Comparison of ENCODE assay signal across 7 cellular contexts in the genomic region with DNA sequence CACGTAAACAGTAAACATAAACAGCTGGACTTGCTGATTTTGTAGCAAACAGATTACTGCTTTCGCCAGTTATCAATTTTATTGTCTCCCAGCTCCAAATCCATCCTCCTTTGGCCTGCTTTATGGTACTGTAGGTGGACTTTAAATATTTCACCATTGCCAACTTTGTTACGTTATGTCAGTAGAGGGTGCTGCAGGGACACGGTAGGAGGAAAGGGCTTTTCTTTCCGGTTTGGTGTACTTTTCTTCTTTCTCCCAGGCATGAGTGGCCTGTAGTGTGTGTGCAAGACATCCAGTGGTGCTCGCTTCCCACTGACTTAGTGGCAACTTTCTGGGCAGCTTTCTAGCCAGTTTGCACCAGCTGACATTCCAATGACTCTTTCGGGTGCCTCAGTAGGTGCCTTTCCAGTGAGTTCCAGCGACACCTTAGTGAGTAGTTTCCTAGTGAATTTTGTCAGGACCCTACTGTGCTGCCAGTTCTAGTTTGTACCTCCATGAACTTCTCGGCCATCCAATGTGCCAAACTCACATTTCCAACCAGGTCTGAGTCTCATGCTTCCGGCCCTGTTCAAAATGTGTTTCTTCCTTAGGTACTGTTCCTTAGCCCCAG.
DNase-seq lines count a peak whose midpoint lies in the region; ATAC-seq and TF ChIP-seq lines count a peak whose summit lies in the region.

No MANE protein-coding gene starts in this region.

- H3K9me3 ChIP-seq in mucosa of descending colon: no peaks in the 10 kb centered on the region

- no peaks in the 10 kb centered on the region for H3K4me1 ChIP-seq in mucosa of descending colon (ENCODE audit: low read depth)

- TF ChIP-seq CTCF in GM13977 (IDR thresholded peaks at IDR 0.05; ENCODE audit: extremely low read depth, insufficient read depth, missing control alignments) (peak; percentile 64), mucosa of descending colon (IDR thresholded peaks at IDR 0.05) (no peak)

- ATAC-seq in HG02759 (IDR thresholded peaks at IDR 0.05; ENCODE audit: unreplicated experiment): peak; percentile 81
- ATAC-seq in mucosa of descending colon: peak; percentile 77
- no peak for ATAC-seq in GM18873 (IDR thresholded peaks at IDR 0.05; ENCODE audit: low FRiP score, unreplicated experiment)

- no peak overlapping the region for H3K4me3 ChIP-seq in mucosa of descending colon

- in situ Hi-C loops in GM13977 (cut with MboI; ENCODE audit: low pct_unique_long_range_greater_than_20kb, low sequenced_read_pairs, unreplicated experiment): loop anchor here (25.0 kb wide), 1 partner anchor 454 kb away; no protein-coding TSS in a partner anchor

- DNase-seq in GM13977 (ENCODE audit: low spot score) (peak; percentile 23), NCI-H2029 treated with DMSO at 0.1 percent for 48 hours (lab: John Stamatoyannopoulos, UW) (peak; percentile 71), amniotic stem cell (lab: John Stamatoyannopoulos, UW) (peak; percentile 4), mucosa of descending colon (peak in 2 of 3 donors; percentile 14 to 59)
- DNase-seq in activated CD4-positive, CD25-positive, alpha-beta regulatory T cell (lab: John Stamatoyannopoulos, UW): no peak

- H3K36me3 ChIP-seq in mucosa of descending colon (ENCODE audit: low read depth): no peaks in the 10 kb centered on the region

- intact Hi-C loops in mucosa of descending colon (cut with DNase I, micrococcal nuclease): no loop called here

Comparison
In these comparisons a context has a peak if more than half of its experiments do, and no peak if none do; other contexts are left out.
1. DNase-seq: peak in GM13977 (single experiment), NCI-H2029 treated with DMSO at 0.1 percent for 48 hours (single experiment), amniotic stem cell (single experiment) and mucosa of descending colon (2 of 3); none in activated CD4-positive, CD25-positive, alpha-beta regulatory T cell (0 of 4).